ENCODE assay signal across 25 cellular contexts in genomic region chr1:228288536-228289238, GRCh38.
DNase-seq lines count a peak whose midpoint lies in the region; ATAC-seq, FAIRE-seq and TF ChIP-seq lines count a peak whose summit lies in the region.
"Had no signal": no experiment of that assay in that cellular context is flagged by ENCODE, and none has a peak within 500 bp of the region (broad histone marks: within the 10 kb centered on the region; RNA-seq: fewer than 3 reads in every experiment).

No MANE protein-coding gene starts in this region.

- no peak overlapping the region for H3K4me3 ChIP-seq in CD8-positive, alpha-beta memory T cell (ENCODE audit: low read length)
- no peak overlapping the region for H3K4me3 ChIP-seq in neuronal stem cell (ENCODE audit: low read length in 2 of 2)
- no peak overlapping the region for H3K4me3 ChIP-seq in SK-N-SH (ENCODE audit: low read depth in 2 of 2, low read length in 1 of 2)
- H3K4me3 ChIP-seq: BLaER1 treated with 17β-estradiol and CSF1 and Interleukin-3, amounts not matched to agents 10 nM and 100 nM; esophagus muscularis mucosa had no signal

- no peak overlapping the region for H3K4me3 Mint-ChIP-seq in activated T-cell treated with anti-CD3 and anti-CD28 coated beads, Interleukin-2, amount 50 U/mL, for 4 hours
- H3K4me3 Mint-ChIP-seq in CD8-positive, alpha-beta memory T cell = peak overlapping the region in 1 of 7 donors; percentile 29
- peak overlapping the region; percentile 4 for H3K4me3 Mint-ChIP-seq in central memory CD8-positive, alpha-beta T cell
- H3K4me3 Mint-ChIP-seq: activated B cell treated with CpG ODN at 0.5 μM for 24 hours; activated naive CD4-positive, alpha-beta T cell treated with anti-CD3 and anti-CD28 coated beads, Interleukin-2, amount 10 ng/mL, durations not matched to agents 7 days and 5 days; stimulated activated memory B cell treated with anti-CD40 and anti-IgM and Interleukin-4, amounts not matched to agents 10 μg/mL and 1 μg/mL and 100 μg/mL, for 72 hours had no signal

- H2BK5ac ChIP-seq in neuronal stem cell (ENCODE audit: low read length) = no peak overlapping the region

- H3K9ac ChIP-seq in neuronal stem cell (ENCODE audit: low read depth, low read length, poor library complexity) (no peak overlapping the region), SK-N-SH (no peak overlapping the region)
- H3K9ac ChIP-seq: BLaER1 treated with 17β-estradiol and CSF1 and Interleukin-3, amounts not matched to agents 10 nM and 100 nM had no signal

- no peak for FAIRE-seq in frontal cortex (lab: Jason Lieb, UNC)
- FAIRE-seq: GM12892, urothelium cell line had no signal

- no CpG with 5 or more reads among the region's 18 CpGs for WGBS in neuronal stem cell (ENCODE audit: extremely low coverage in 2 of 2, insufficient read length in 2 of 2, insufficient replicate concordance in 1 of 2), 2 donors
- 83% methylated on average over 17 of the region's 18 CpGs for WGBS in SK-N-SH (ENCODE audit: low lambda C conversion rate)

- H3F3A ChIP-seq in SK-N-SH (replicated peaks; ENCODE audit: insufficient read depth) = no peaks in the 10 kb centered on the region

- H4K8ac ChIP-seq in neuronal stem cell (ENCODE audit: low read depth, low read length) = no peak overlapping the region

- H3K4me1 Mint-ChIP-seq in activated T-cell treated with anti-CD3 and anti-CD28 coated beads, Interleukin-2, amount 50 U/mL, for 4 hours (ENCODE audit: low read depth) = no peaks in the 10 kb centered on the region
- H3K4me1 Mint-ChIP-seq in CD8-positive, alpha-beta memory T cell = peaks cover 0 to 13% (median 5%) of the 10 kb centered on the region in 3 donors
- H3K4me1 Mint-ChIP-seq in central memory CD8-positive, alpha-beta T cell = peaks cover 22% of the 10 kb centered on the region
- H3K4me1 Mint-ChIP-seq: activated B cell treated with CpG ODN at 0.5 μM for 24 hours; stimulated activated memory B cell treated with anti-CD40 and anti-IgM and Interleukin-4, amounts not matched to agents 10 μg/mL and 1 μg/mL and 100 μg/mL, for 72 hours had no signal

- H3K14ac ChIP-seq in neuronal stem cell (ENCODE audit: low read length) = peak overlapping the region; percentile 26

- no peaks in the 10 kb centered on the region for H3K9me2 ChIP-seq in SK-N-SH

- no peaks in the 10 kb centered on the region for H4K20me1 ChIP-seq in SK-N-SH (ENCODE audit: insufficient read depth)

- no peaks in the 10 kb centered on the region for H3K9me3 ChIP-seq in CD8-positive, alpha-beta memory T cell (ENCODE audit: low read length)
- H3K9me3 ChIP-seq in neuronal stem cell (replicated peaks in 1 of 2; ENCODE audit: control insufficient read depth in 2 of 2, insufficient read depth in 1 of 2, low read depth in 1 of 2, low read length in 2 of 2) (no peaks in the 10 kb centered on the region), SK-N-SH (no peaks in the 10 kb centered on the region)
- H3K9me3 ChIP-seq: BLaER1 treated with 17β-estradiol and CSF1 and Interleukin-3, amounts not matched to agents 10 nM and 100 nM; esophagus muscularis mucosa had no signal

- H2AK5ac ChIP-seq in neuronal stem cell (ENCODE audit: low read depth, low read length) = no peak overlapping the region

- no peak overlapping the region for H3K4me2 ChIP-seq in neuronal stem cell (ENCODE audit: insufficient read depth, low read length, poor library complexity, severe bottlenecking)
- no peak overlapping the region for H3K4me2 ChIP-seq in SK-N-SH
- H3K4me2 ChIP-seq: BLaER1 treated with 17β-estradiol and CSF1 and Interleukin-3, amounts not matched to agents 10 nM and 100 nM had no signal

- peak overlapping the region in 7 of 8 donors; percentile 36 to 87 (median 83) for H3K27ac Mint-ChIP-seq in CD8-positive, alpha-beta memory T cell
- H3K27ac Mint-ChIP-seq in central memory CD8-positive, alpha-beta T cell (ENCODE audit: low read depth) = peak overlapping the region; percentile 78
- H3K27ac Mint-ChIP-seq: activated B cell treated with CpG ODN at 0.5 μM for 24 hours; activated naive CD4-positive, alpha-beta T cell treated with anti-CD3 and anti-CD28 coated beads, Interleukin-2, amount 10 ng/mL, durations not matched to agents 7 days and 5 days; stimulated activated memory B cell treated with anti-CD40 and anti-IgM and Interleukin-4, amounts not matched to agents 10 μg/mL and 1 μg/mL and 100 μg/mL, for 72 hours had no signal

- no peaks in the 10 kb centered on the region for H3K27me3 Mint-ChIP-seq in activated T-cell treated with anti-CD3 and anti-CD28 coated beads, Interleukin-2, amount 50 U/mL, for 4 hours (ENCODE audit: low read depth)
- peaks cover 0 to 1% of the 10 kb centered on the region in 2 donors for H3K27me3 Mint-ChIP-seq in CD8-positive, alpha-beta memory T cell
- no peaks in the 10 kb centered on the region for H3K27me3 Mint-ChIP-seq in central memory CD8-positive, alpha-beta T cell
- H3K27me3 Mint-ChIP-seq: activated B cell treated with CpG ODN at 0.5 μM for 24 hours; activated naive CD4-positive, alpha-beta T cell treated with anti-CD3 and anti-CD28 coated beads, Interleukin-2, amount 10 ng/mL, durations not matched to agents 7 days and 5 days; stimulated activated memory B cell treated with anti-CD40 and anti-IgM and Interleukin-4, amounts not matched to agents 10 μg/mL and 1 μg/mL and 100 μg/mL, for 72 hours had no signal

- no peaks in the 10 kb centered on the region for H3K4me1 ChIP-seq in CD8-positive, alpha-beta memory T cell (ENCODE audit: insufficient read depth, low read length)
- H3K4me1 ChIP-seq in neuronal stem cell (ENCODE audit: control insufficient read depth in 2 of 2, insufficient read depth in 1 of 2, low read depth in 1 of 2, low read length in 2 of 2) = no peaks in the 10 kb centered on the region
- no peaks in the 10 kb centered on the region for H3K4me1 ChIP-seq in SK-N-SH (ENCODE audit: control insufficient read depth in 1 of 2, insufficient read depth in 2 of 2, low read depth in 1 of 2, low read length in 1 of 2)
- H3K4me1 ChIP-seq: esophagus muscularis mucosa had no signal

- CTCF ChIA-PET in CD8-positive, alpha-beta memory T cell (lab: Charles Lee) = no interaction called here
- CTCF ChIA-PET in SK-N-SH (lab: Yijun Ruan, JAX) = no interaction called here

- POLR2A ChIA-PET in CD8-positive, alpha-beta memory T cell (lab: Charles Lee) = no interaction called here
- POLR2A ChIA-PET in SK-N-SH (lab: Yijun Ruan, JAX) = no interaction called here

- no peaks in the 10 kb centered on the region for H3K79me2 ChIP-seq in SK-N-SH (ENCODE audit: insufficient read depth)

- no peak overlapping the region for H3K27ac ChIP-seq in CD8-positive, alpha-beta memory T cell (ENCODE audit: low read depth, low read length)
- no peak overlapping the region for H3K27ac ChIP-seq in neuronal stem cell (replicated peaks; ENCODE audit: low read length)
- no peak overlapping the region for H3K27ac ChIP-seq in SK-N-SH (ENCODE audit: low read depth in 2 of 2, low read length in 1 of 2)
- H3K27ac ChIP-seq: BLaER1 treated with 17β-estradiol and CSF1 and Interleukin-3, amounts not matched to agents 10 nM and 100 nM; esophagus muscularis mucosa; RWPE1 had no signal

- no peak overlapping the region for H2BK12ac ChIP-seq in neuronal stem cell (ENCODE audit: low read length)

- H3K36me3 ChIP-seq in CD8-positive, alpha-beta memory T cell (ENCODE audit: insufficient read depth, low read length) = no peaks in the 10 kb centered on the region
- H3K36me3 ChIP-seq in neuronal stem cell (replicated peaks in 1 of 2; ENCODE audit: control insufficient read depth in 2 of 2, insufficient read depth in 2 of 2, low read length in 2 of 2) (peaks cover 0 to 31% of the 10 kb centered on the region in 2 donors), SK-N-SH (replicated peaks in 1 of 2; ENCODE audit: control insufficient read depth in 1 of 2, insufficient read depth in 2 of 2, low read length in 1 of 2) (no peaks in the 10 kb centered on the region)

- no peak for TF ChIP-seq EP300 in SK-N-SH (IDR thresholded peaks at IDR 0.05; ENCODE audit: borderline replicate concordance in 1 of 2, low read depth in 1 of 2, low read length in 1 of 2)

- peaks cover 3% of the 10 kb centered on the region for H3K36me3 Mint-ChIP-seq in activated T-cell treated with anti-CD3 and anti-CD28 coated beads, Interleukin-2, amount 50 U/mL, for 4 hours (ENCODE audit: insufficient read depth)
- peaks cover 0 to 33% (median 2%) of the 10 kb centered on the region in 3 donors for H3K36me3 Mint-ChIP-seq in CD8-positive, alpha-beta memory T cell
- H3K36me3 Mint-ChIP-seq in central memory CD8-positive, alpha-beta T cell (ENCODE audit: insufficient read depth) = peaks cover 6% of the 10 kb centered on the region
- H3K36me3 Mint-ChIP-seq: activated naive CD4-positive, alpha-beta T cell treated with anti-CD3 and anti-CD28 coated beads, Interleukin-2, amount 10 ng/mL, durations not matched to agents 7 days and 5 days; stimulated activated memory B cell treated with anti-CD40 and anti-IgM and Interleukin-4, amounts not matched to agents 10 μg/mL and 1 μg/mL and 100 μg/mL, for 72 hours had no signal

- H2BK15ac ChIP-seq in neuronal stem cell (ENCODE audit: low read length) = no peak overlapping the region

- no peak overlapping the region for H4K91ac ChIP-seq in neuronal stem cell (ENCODE audit: low read depth, low read length, poor library complexity)

- H3K18ac ChIP-seq in neuronal stem cell (ENCODE audit: low read length) = no peak overlapping the region

- DNase-seq in activated T-cell treated with anti-CD3 and anti-CD28 coated beads, Interleukin-2, amount 50 U/mL, for 4 hours = peak; percentile 1
- no peak for DNase-seq in activated T-cell treated with anti-CD3 and anti-CD28 coated beads, Interleukin-2, amount 50 U/mL, for 1 hour
- DNase-seq in CD8-positive, alpha-beta memory T cell = no peak
- DNase-seq in central memory CD8-positive, alpha-beta T cell (ENCODE audit: low spot score in 2 of 2) = no peak
- DNase-seq in neuronal stem cell (ENCODE audit: low spot score) (no peak), SK-N-SH (no peak), frontal cortex (ENCODE audit: low spot score in 2 of 2) (no peak), NCI-H187 treated with DMSO at 0.1 percent for 48 hours (lab: John Stamatoyannopoulos, UW) (no peak)
- DNase-seq: activated CD4-positive, alpha-beta T cell treated with anti-CD3 and anti-CD28 coated beads, Interleukin-2, amount 50 U/mL, for 48 hours; activated naive CD4-positive, alpha-beta T cell treated with anti-CD3 and anti-CD28 coated beads, Interleukin-2, amount 10 ng/mL, durations not matched to agents 7 days and 5 days; activated T-cell treated with anti-CD3 and anti-CD28 coated beads for 4 hours; effector CD8-positive, alpha-beta T cell; foreskin melanocyte; islet precursor cell; NCI-H1105 treated with DMSO at 0.1 percent for 48 hours; NCI-H2081 treated with DMSO at 0.1 percent for 48 hours; NCI-H82; stimulated activated CD4-positive, alpha-beta T cell treated with anti-CD3 and anti-CD28 coated beads, Interleukin-2, amount 100 ng/mL, for 48 hours had no signal

- TF ChIP-seq CTCF in SK-N-SH (IDR thresholded peaks at IDR 0.05) = no peak

- H3K27me3 ChIP-seq in CD8-positive, alpha-beta memory T cell (ENCODE audit: insufficient read depth, low read length, poor library complexity, severe bottlenecking) = no peaks in the 10 kb centered on the region
- H3K27me3 ChIP-seq in neuronal stem cell (ENCODE audit: control insufficient read depth in 3 of 3, insufficient read depth in 3 of 3, low read depth in 1 of 3, low read length in 3 of 3) (no peaks in the 10 kb centered on the region), SK-N-SH (ENCODE audit: insufficient read depth) (no peaks in the 10 kb centered on the region)
- H3K27me3 ChIP-seq: BLaER1 treated with 17β-estradiol and CSF1 and Interleukin-3, amounts not matched to agents 10 nM and 100 nM; esophagus muscularis mucosa had no signal

- ATAC-seq in activated T-cell treated with anti-CD3 and anti-CD28 coated beads, Interleukin-2, amount 50 U/mL, for 4 hours = peak in 1 of 2 donors; percentile 19
- peak; percentile 76 for ATAC-seq in central memory CD8-positive, alpha-beta T cell (replicated peaks; ENCODE audit: extremely low read depth, poor library complexity, severe bottlenecking)
- ATAC-seq: stimulated activated memory B cell treated with anti-CD40 and anti-IgM and Interleukin-4, amounts not matched to agents 10 μg/mL and 1 μg/mL and 100 μg/mL, for 72 hours had no signal

- peak overlapping the region; percentile 22 for H3K23ac ChIP-seq in neuronal stem cell (ENCODE audit: low read depth, low read length, poor library complexity)

- no peaks in the 10 kb centered on the region for H3K9me3 Mint-ChIP-seq in activated T-cell treated with anti-CD3 and anti-CD28 coated beads, Interleukin-2, amount 50 U/mL, for 4 hours
- no peaks in the 10 kb centered on the region for H3K9me3 Mint-ChIP-seq in CD8-positive, alpha-beta memory T cell
- H3K9me3 Mint-ChIP-seq in central memory CD8-positive, alpha-beta T cell = no peaks in the 10 kb centered on the region
- H3K9me3 Mint-ChIP-seq: activated B cell treated with CpG ODN at 0.5 μM for 24 hours; activated naive CD4-positive, alpha-beta T cell treated with anti-CD3 and anti-CD28 coated beads, Interleukin-2, amount 10 ng/mL, durations not matched to agents 7 days and 5 days; stimulated activated memory B cell treated with anti-CD40 and anti-IgM and Interleukin-4, amounts not matched to agents 10 μg/mL and 1 μg/mL and 100 μg/mL, for 72 hours had no signal

- H2BK120ac ChIP-seq in neuronal stem cell (ENCODE audit: low read depth, low read length) = no peak overlapping the region

- H3K79me1 ChIP-seq in neuronal stem cell (ENCODE audit: low read depth, low read length) = peaks cover 3% of the 10 kb centered on the region

- H3K4ac ChIP-seq in neuronal stem cell (ENCODE audit: low read length) = no peak overlapping the region

- H2AFZ ChIP-seq in neuronal stem cell (ENCODE audit: low read length) = no peak overlapping the region
- no peak overlapping the region for H2AFZ ChIP-seq in SK-N-SH (ENCODE audit: low read depth)

- no peak for TF ChIP-seq RAD21 in SK-N-SH (IDR thresholded peaks at IDR 0.05; ENCODE audit: low read length)
